8 cellular contexts compared by ENCODE assay signal in the genomic region with DNA sequence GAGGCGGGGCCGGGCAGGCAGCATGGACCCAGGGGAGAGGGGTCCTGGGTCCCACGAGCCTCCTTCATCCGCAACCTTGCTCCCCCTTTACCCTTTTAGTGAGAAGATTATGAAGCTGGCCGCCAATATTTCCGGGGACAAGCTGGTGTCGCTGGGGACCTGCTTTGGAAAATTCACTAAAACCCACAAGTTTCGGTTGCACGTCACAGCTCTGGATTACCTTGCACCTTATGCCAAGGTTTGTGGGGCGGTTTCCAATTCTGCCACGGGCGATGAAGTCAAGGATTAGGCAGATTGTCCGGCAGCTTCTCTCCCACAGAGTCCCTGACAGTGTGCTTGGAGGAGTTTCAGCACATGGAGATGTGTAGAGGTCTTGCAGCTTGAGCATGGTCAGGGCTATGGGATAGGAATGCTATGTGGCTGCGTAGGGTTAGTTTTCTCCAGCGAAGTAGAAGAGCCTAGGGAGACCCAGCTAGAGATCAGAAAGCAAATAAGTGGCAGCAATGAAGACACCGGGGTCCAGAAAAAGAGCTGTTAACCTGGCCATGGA. TPM values are rescaled to one million over a fixed set of nuclear protein-coding genes. Genes with fewer than 3 reads are reported as not detected.
DNase-seq lines count a peak whose midpoint lies in the region; ATAC-seq and TF ChIP-seq lines count a peak whose summit lies in the region.

No MANE protein-coding gene starts in this region.

- in situ Hi-C loops in astrocyte of the cerebellum (cut with HindIII; ENCODE audit: low sequenced_read_pairs) = no loop called here

- H3K9me3 ChIP-seq in AG04450 (ENCODE audit: control insufficient read depth, insufficient read depth, low read length) = no peaks in the 10 kb centered on the region; the same call in 1 of the 2 replicates
- H3K9me3 ChIP-seq in lower lobe of right lung = no peaks in the 10 kb centered on the region
- H3K9me3 ChIP-seq in tibial artery = no peaks in the 10 kb centered on the region

- H3K4me3 ChIP-seq in AG04450 (ENCODE audit: low read depth, low read length) (peak overlapping the region; percentile 94), astrocyte of the cerebellum (ENCODE audit: low read depth, low read length) (peak overlapping the region; percentile 95), lower lobe of right lung (peak overlapping the region; percentile 75), tibial artery (peak overlapping the region; percentile 70 to 88)

- H3K27ac ChIP-seq in AG04450 (ENCODE audit: low read depth, low read length) (peak overlapping the region; percentile 80), lower lobe of right lung (peak overlapping the region; percentile 92), tibial artery (peak overlapping the region; percentile 87 to 95)

- POLR2A ChIA-PET in AG04450 (lab: Yijun Ruan, JAX) = interaction anchor here (0.9 kb wide), 1 partner anchor 11 kb away, joined by 3 read pairs; no protein-coding TSS in a partner anchor

- CTCF ChIA-PET in AG04450 (lab: Charles Lee) = no interaction called here

- no peak for DNase-seq in AG04450 (ENCODE audit: low read depth, low spot score)
- DNase-seq in astrocyte of the cerebellum (ENCODE audit: low read depth) = no peak
- no peak for DNase-seq in lower lobe of right lung
- no peak for DNase-seq in tibial artery
- no peak for DNase-seq in COR-L47 (lab: John Stamatoyannopoulos, UW)
- DNase-seq in MV-4-11 (lab: John Stamatoyannopoulos, UW) = no peak
- DNase-seq in amniotic stem cell (lab: John Stamatoyannopoulos, UW) = no peak

- intact Hi-C loops in lower lobe of right lung (cut with DNase I) (no loop called here), tibial artery (cut with DNase I; ENCODE audit: low total_unique reads) (no loop called here)

- ATAC-seq in HG03103 (IDR thresholded peaks at IDR 0.05; ENCODE audit: low read depth, unreplicated experiment) (peak; percentile 6), lower lobe of right lung (no peak)

- H3K4me1 ChIP-seq in lower lobe of right lung = peaks cover 35% of the 10 kb centered on the region
- peaks cover 0 to 27% (median 24%) of the 10 kb centered on the region in 4 donors for H3K4me1 ChIP-seq in tibial artery

- H3K27me3 ChIP-seq in AG04450 (ENCODE audit: control insufficient read depth, insufficient read depth, low read length) = no peaks in the 10 kb centered on the region
- H3K27me3 ChIP-seq in lower lobe of right lung (ENCODE audit: low read depth) = no peaks in the 10 kb centered on the region
- no peaks in the 10 kb centered on the region for H3K27me3 ChIP-seq in tibial artery

- peaks cover 54% of the 10 kb centered on the region for H3K36me3 ChIP-seq in lower lobe of right lung
- peaks cover 22 to 46% (median 35%) of the 10 kb centered on the region in 3 donors for H3K36me3 ChIP-seq in tibial artery

- TF ChIP-seq CTCF in AG04450 (IDR thresholded peaks at IDR 0.05; ENCODE audit: low read depth, low read length) = no peak
- TF ChIP-seq CTCF in astrocyte of the cerebellum (IDR thresholded peaks at IDR 0.05; ENCODE audit: low read depth, low read length, missing control alignments) = no peak
- TF ChIP-seq CTCF in lower lobe of right lung (IDR thresholded peaks at IDR 0.05) = no peak
- no peak for TF ChIP-seq CTCF in tibial artery (IDR thresholded peaks at IDR 0.05)

RNA-seq across cellular contexts. Expression of a gene that starts 0.6 kb away (rescaled TPM):
- polyA plus RNA-seq in AG04450 (2011; rRNA removed) = 12.1 and 13.6 TPM in 2 replicates
- polyA minus RNA-seq in AG04450 (2011; rRNA and poly(A)+ RNA removed) = 10.1 and 10.8 TPM in 2 replicates
- 18.7 TPM for total RNA-seq in lower lobe of right lung

RNA-seq across cellular contexts. Expression of a gene that starts 0.8 kb away (rescaled TPM):
- 22.6 and 27.5 TPM in 2 replicates for polyA plus RNA-seq in AG04450 (2011; rRNA removed)
- polyA minus RNA-seq in AG04450 (2011; rRNA and poly(A)+ RNA removed) = 37.9 and 43.5 TPM in 2 replicates
- 31.1 TPM for total RNA-seq in lower lobe of right lung

RNA-seq across cellular contexts. Expression of a gene that starts 9.8 kb away (rescaled TPM):
- 5.4 and 6.4 TPM in 2 replicates for polyA plus RNA-seq in AG04450 (2011; rRNA removed)
- polyA minus RNA-seq in AG04450 (2011; rRNA and poly(A)+ RNA removed) = 2.2 and 2.6 TPM in 2 replicates
- total RNA-seq in lower lobe of right lung = 6.3 TPM

RNA-seq across cellular contexts. Expression of a gene that starts 11.4 kb away (rescaled TPM):
- not detected in 2 replicates for polyA plus RNA-seq in AG04450 (2011; rRNA removed)
- 0.23 TPM in 1 of 2 replicates, not detected in the other for polyA minus RNA-seq in AG04450 (2011; rRNA and poly(A)+ RNA removed)
- total RNA-seq in lower lobe of right lung = 0.77 TPM

RNA-seq across cellular contexts. Expression of a gene that starts 29.0 kb away (rescaled TPM):
- polyA plus RNA-seq in AG04450 (2011; rRNA removed) = 12.8 and 16.6 TPM in 2 replicates
- polyA minus RNA-seq in AG04450 (2011; rRNA and poly(A)+ RNA removed) = 21.7 and 29.9 TPM in 2 replicates
- total RNA-seq in lower lobe of right lung = 24.5 TPM
